18 cellular contexts compared by ENCODE assay signal in genomic region chr19:45005787-45006186, GRCh38. TPM values are rescaled to one million over a fixed set of nuclear protein-coding genes. Genes with fewer than 3 reads are reported as not detected.
DNase-seq lines count a peak whose midpoint lies in the region; ATAC-seq, FAIRE-seq and TF ChIP-seq lines count a peak whose summit lies in the region.
"Had no signal": no experiment of that assay in that cellular context is flagged by ENCODE, and none has a peak within 500 bp of the region (broad histone marks: within the 10 kb centered on the region; RNA-seq: fewer than 3 reads in every experiment).

No MANE protein-coding gene starts in this region.

- CTCF ChIA-PET in CD4-positive, alpha-beta T cell (lab: Charles Lee), result no interaction called here
- CTCF ChIA-PET in RWPE1 (lab: Yijun Ruan, JAX), result no interaction called here
- CTCF ChIA-PET in activated naive CD4-positive, alpha-beta T cell treated with anti-CD3 and anti-CD28 coated beads, Interleukin-2, amount 10 ng/mL, durations not matched to agents 7 days and 5 days (lab: Charles Lee), result no interaction called here

- 25 to 60% (median 33%) methylated on average over 9 of the region's 9 CpGs for WGBS in small intestine, 3 donors
- 93% methylated on average over 9 of the region's 9 CpGs for WGBS in suprapubic skin

- H3K9me3 Mint-ChIP-seq in CD4-positive, alpha-beta T cell, result no peaks in the 10 kb centered on the region
- no peaks in the 10 kb centered on the region for H3K9me3 Mint-ChIP-seq in activated naive CD4-positive, alpha-beta T cell treated with anti-CD3 and anti-CD28 coated beads, Interleukin-2, amount 10 ng/mL, durations not matched to agents 7 days and 5 days

- H3K9me3 ChIP-seq in CD4-positive, alpha-beta T cell (ENCODE audit: control insufficient read depth, low read length), result no peaks in the 10 kb centered on the region
- H3K9me3 ChIP-seq in small intestine (ENCODE audit: control insufficient read depth, low read depth) (no peaks in the 10 kb centered on the region), suprapubic skin (no peaks in the 10 kb centered on the region)

- H3K36me3 ChIP-seq in small intestine (ENCODE audit: control insufficient read depth in 2 of 2, insufficient read depth in 2 of 2, low read length in 2 of 2) (peaks cover 0 to 5% of the 10 kb centered on the region in 2 donors), suprapubic skin (peaks cover 7% of the 10 kb centered on the region)

- peak; percentile 76 for FAIRE-seq in small intestine (lab: Jason Lieb, UNC)
- FAIRE-seq: H1 had no signal

- POLR2A ChIA-PET in CD4-positive, alpha-beta T cell (lab: Charles Lee), result no interaction called here
- POLR2A ChIA-PET in RWPE1 (lab: Yijun Ruan, JAX; ENCODE audit: low non-redundant PET), result no interaction called here

- H3K4me3 ChIP-seq in small intestine (ENCODE audit: low read depth in 1 of 2, low read length in 2 of 2) (no peak overlapping the region), suprapubic skin (no peak overlapping the region)

- TF ChIP-seq CTCF in CD4-positive, alpha-beta T cell (IDR thresholded peaks at IDR 0.05), result no peak
- no peak for TF ChIP-seq CTCF in RWPE1 (conservative IDR thresholded peaks at IDR 0.05; ENCODE audit: low read depth)
- no peak for TF ChIP-seq CTCF in suprapubic skin (IDR thresholded peaks at IDR 0.05)

- intact Hi-C loops in CD4-positive, alpha-beta T cell (cut with DNase I, micrococcal nuclease), result no loop called here
- intact Hi-C loops in left colon (cut with DNase I, micrococcal nuclease), result no loop called here
- intact Hi-C loops in posterior cingulate gyrus (cut with DNase I), result no loop called here

- H3K27me3 Mint-ChIP-seq in CD4-positive, alpha-beta T cell, result no peaks in the 10 kb centered on the region
- H3K27me3 Mint-ChIP-seq in activated naive CD4-positive, alpha-beta T cell treated with anti-CD3 and anti-CD28 coated beads, Interleukin-2, amount 10 ng/mL, durations not matched to agents 7 days and 5 days, result no peaks in the 10 kb centered on the region

- TF ChIP-seq EP300 in suprapubic skin (IDR thresholded peaks at IDR 0.05), result no peak

- H3K4me3 Mint-ChIP-seq in CD4-positive, alpha-beta T cell, result no peak overlapping the region
- no peak overlapping the region for H3K4me3 Mint-ChIP-seq in activated naive CD4-positive, alpha-beta T cell treated with anti-CD3 and anti-CD28 coated beads, Interleukin-2, amount 10 ng/mL, durations not matched to agents 7 days and 5 days

- no peaks in the 10 kb centered on the region for H3K27me3 ChIP-seq in CD4-positive, alpha-beta T cell (ENCODE audit: control insufficient read depth, insufficient read depth, low read length)
- H3K27me3 ChIP-seq in small intestine (ENCODE audit: control insufficient read depth in 2 of 2, insufficient read depth in 2 of 2, low read length in 2 of 2) (no peaks in the 10 kb centered on the region), suprapubic skin (no peaks in the 10 kb centered on the region)

- H3K4me1 Mint-ChIP-seq in CD4-positive, alpha-beta T cell (ENCODE audit: low read depth), result peaks cover 10% of the 10 kb centered on the region
- H3K4me1 Mint-ChIP-seq in activated naive CD4-positive, alpha-beta T cell treated with anti-CD3 and anti-CD28 coated beads, Interleukin-2, amount 10 ng/mL, durations not matched to agents 7 days and 5 days, result peaks cover 17% of the 10 kb centered on the region

- no peak for TF ChIP-seq POLR2A in suprapubic skin (IDR thresholded peaks at IDR 0.05)

- H3K27ac ChIP-seq in CD4-positive, alpha-beta T cell (ENCODE audit: low read depth, low read length), result no peak overlapping the region
- peak overlapping the region; percentile 42 for H3K27ac ChIP-seq in RWPE1
- H3K27ac ChIP-seq in small intestine (ENCODE audit: low read depth in 1 of 2, low read length in 1 of 2), result peak overlapping the region; percentile 92 to 96
- H3K27ac ChIP-seq in suprapubic skin, result no peak overlapping the region
- H3K27ac ChIP-seq: KMS-11 had no signal

- peaks cover 47% of the 10 kb centered on the region for H3K36me3 Mint-ChIP-seq in CD4-positive, alpha-beta T cell (ENCODE audit: low read depth)
- peaks cover 7% of the 10 kb centered on the region for H3K36me3 Mint-ChIP-seq in activated naive CD4-positive, alpha-beta T cell treated with anti-CD3 and anti-CD28 coated beads, Interleukin-2, amount 10 ng/mL, durations not matched to agents 7 days and 5 days

- H3K27ac Mint-ChIP-seq in CD4-positive, alpha-beta T cell, result peak overlapping the region; percentile 28
- no peak overlapping the region for H3K27ac Mint-ChIP-seq in activated naive CD4-positive, alpha-beta T cell treated with anti-CD3 and anti-CD28 coated beads, Interleukin-2, amount 10 ng/mL, durations not matched to agents 7 days and 5 days

- no peak for DNase-seq in CD4-positive, alpha-beta T cell
- DNase-seq in RWPE1 (ENCODE audit: low spot score), result no peak
- peak; percentile 76 to 79 for DNase-seq in left colon
- peak; percentile 96 for DNase-seq in small intestine
- no peak for DNase-seq in posterior cingulate gyrus
- no peak for DNase-seq in activated naive CD4-positive, alpha-beta T cell treated with anti-CD3 and anti-CD28 coated beads, Interleukin-2, amount 10 ng/mL, durations not matched to agents 7 days and 5 days
- DNase-seq in suprapubic skin (ENCODE audit: low spot score in 2 of 2), result no peak
- DNase-seq: AML-193, NCI-H1092 treated with DMSO at 0.1 percent for 48 hours, NCI-H1694 treated with DMSO at 0.1 percent for 48 hours, NCI-H345, Right ventricle myocardium superior had no signal

- ATAC-seq in CD4-positive, alpha-beta T cell (ENCODE audit: poor library complexity), result no peak
- ATAC-seq in left colon (peak; percentile 47), GM18858 (IDR thresholded peaks at IDR 0.05; ENCODE audit: unreplicated experiment) (no peak)

- H3K4me1 ChIP-seq in small intestine (ENCODE audit: control insufficient read depth in 2 of 2, insufficient read depth in 1 of 2, low read depth in 1 of 2, low read length in 1 of 2), result peaks cover 5 to 7% of the 10 kb centered on the region in 2 donors
- H3K4me1 ChIP-seq in suprapubic skin, result peaks cover 10% of the 10 kb centered on the region

RNA-seq across cellular contexts. Expression of gene RELB, which starts 4.5 kb away (rescaled TPM):
- 10 to 100 TPM; 91.6 to 92.5 TPM for total RNA-seq in CD4-positive, alpha-beta T cell
- total RNA-seq in left colon, result 10 to 100 TPM; 11.8 to 40.9 TPM
- polyA plus RNA-seq in small intestine, result 10 to 100 TPM; 11.6 to 41.3 (median 23.7) TPM
- 10 to 100 TPM in 2 of 4 donors, 1 to 10 TPM in 2; 1.4 to 16.5 (median 10.6) TPM for total RNA-seq in suprapubic skin

RNA-seq across cellular contexts. Expression of gene CLASRP, which starts 33.1 kb away (rescaled TPM):
- 100 to 1,000 TPM; 152 to 154 TPM for total RNA-seq in CD4-positive, alpha-beta T cell
- total RNA-seq in left colon (10 to 100 TPM; 65.3 to 92.8 TPM), suprapubic skin (100 to 1,000 TPM in 1 of 4 donors, 10 to 100 TPM in 3; 55.3 to 135 (median 84.3) TPM)
- polyA plus RNA-seq in small intestine, result 100 to 1,000 TPM in 1 of 3 donors, 10 to 100 TPM in 2; 55.3 to 117 (median 83.5) TPM

RNA-seq across cellular contexts. Expression of gene CLPTM1, which starts 50.6 kb away (rescaled TPM):
- 10 to 100 TPM; 71.0 to 72.7 TPM for total RNA-seq in CD4-positive, alpha-beta T cell
- total RNA-seq in left colon (100 to 1,000 TPM; 113 to 129 TPM), suprapubic skin (100 to 1,000 TPM in 2 of 4 donors, 10 to 100 TPM in 2; 86.2 to 137 (median 97.5) TPM)
- polyA plus RNA-seq in small intestine, result 10 to 100 TPM; 63.0 to 86.6 (median 75.3) TPM

RNA-seq across cellular contexts. Expression of gene APOC2, which starts 59.9 kb away (rescaled TPM):
- not detected for total RNA-seq in CD4-positive, alpha-beta T cell
- 1 to 10 TPM in 1 of 2 donors, not detected in 1; 4.4 TPM for total RNA-seq in left colon
- polyA plus RNA-seq in small intestine, result 10 to 100 TPM; 23.4 to 74.8 (median 65.3) TPM
- total RNA-seq in suprapubic skin, result 1 to 10 TPM in 2 of 4 donors, not detected in 2; 2.7 to 9.7 TPM
- total RNA-seq: A673, Daoy, H1, MCF 10A, Right ventricle myocardium superior had no signal
- polyA plus RNA-seq: H1 had no signal

Comparison
In these comparisons a context has a peak if more than half of its experiments do, and no peak if none do; other contexts are left out.
1. DNase-seq: peak in left colon (2 of 2) and small intestine (single experiment); none in CD4-positive, alpha-beta T cell (0 of 10), RWPE1 (single experiment), posterior cingulate gyrus (0 of 10), activated naive CD4-positive, alpha-beta T cell treated with anti-CD3 and anti-CD28 coated beads, Interleukin-2, amount 10 ng/mL, durations not matched to agents 7 days and 5 days (single experiment) and suprapubic skin (0 of 2).
2. H3K27ac ChIP-seq: peak in RWPE1 (single experiment) and small intestine (2 of 2); none in CD4-positive, alpha-beta T cell (single experiment) and suprapubic skin (single experiment).